In the genomic region with DNA sequence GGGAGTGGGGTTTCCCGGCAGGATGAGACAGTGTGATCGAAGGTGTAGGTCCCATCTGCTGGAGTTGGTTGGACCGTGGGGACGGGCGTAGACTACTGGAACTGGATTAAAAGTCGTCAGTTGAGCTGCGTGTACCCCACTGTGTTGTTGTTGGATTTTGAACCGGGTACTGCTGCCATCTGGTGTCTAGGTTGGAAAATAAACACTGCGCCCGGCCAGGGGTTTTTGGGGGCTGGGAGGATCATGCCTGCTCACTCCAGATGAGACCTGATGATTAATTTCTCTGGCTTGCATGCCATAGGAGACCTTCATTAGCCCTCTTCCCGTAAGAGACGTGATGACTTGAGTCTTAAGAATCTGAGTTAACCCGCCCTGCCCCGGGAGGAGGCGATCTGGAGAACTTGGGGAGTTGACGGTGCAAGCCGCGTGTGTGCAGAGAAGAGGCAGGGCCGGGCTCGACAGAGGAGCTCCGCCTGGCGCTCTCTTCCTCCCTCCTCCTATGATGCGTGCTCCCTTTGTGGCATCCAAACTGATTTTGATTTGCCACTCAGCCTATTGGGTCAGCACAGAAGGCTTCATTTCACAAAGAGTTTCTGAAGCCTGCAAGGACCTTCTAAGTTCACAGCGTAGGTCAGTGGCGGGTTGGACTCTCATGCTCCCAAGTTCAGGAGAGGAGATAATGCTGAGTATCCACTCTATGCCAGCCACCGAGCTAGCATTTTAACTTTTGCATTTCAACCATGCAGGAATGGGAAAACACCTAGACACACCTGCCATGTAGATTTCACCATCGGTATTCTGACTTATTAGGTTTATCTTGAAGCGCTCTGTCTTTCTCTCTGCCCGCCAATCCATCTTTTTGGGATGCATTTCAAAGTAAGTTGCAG, we compare ENCODE assay signal across 7 cellular contexts. TPM values are rescaled to one million over a fixed set of nuclear protein-coding genes. Genes with fewer than 3 reads are reported as not detected.
A peak's percentile ranks its signal among the peaks of the same experiment; 100 is the strongest.
DNase-seq lines count a peak whose midpoint lies in the region; ATAC-seq and TF ChIP-seq lines count a peak whose summit lies in the region.

No MANE protein-coding gene starts in this region.

- H3K36me3 Mint-ChIP-seq in activated CD4-positive, alpha-beta T cell treated with anti-CD3 and anti-CD28 coated beads for 36 hours (ENCODE audit: low read depth): peaks cover 61% of the 10 kb centered on the region

- peak; percentile 28 for DNase-seq in NCI-H1694 treated with DMSO at 0.1 percent for 48 hours (lab: John Stamatoyannopoulos, UW)
- peak; percentile 88 for DNase-seq in activated CD4-positive, alpha-beta T cell treated with anti-CD3 and anti-CD28 coated beads for 36 hours
- peak; percentile 53 for DNase-seq in left lobe of liver (ENCODE audit: low spot score)
- DNase-seq in stimulated activated CD4-positive, alpha-beta T cell treated with anti-CD3 and anti-CD28 coated beads, Interleukin-1b, Interleukin-23, amount 100 ng/mL, for 48 hours: peak; percentile 87

- H3K27ac Mint-ChIP-seq in activated CD4-positive, alpha-beta T cell treated with anti-CD3 and anti-CD28 coated beads for 36 hours: peak overlapping the region; percentile 90

- peaks cover 60% of the 10 kb centered on the region for H3K4me1 Mint-ChIP-seq in activated CD4-positive, alpha-beta T cell treated with anti-CD3 and anti-CD28 coated beads for 36 hours

- peak; percentile 61 for TF ChIP-seq CTCF in GM12872 (IDR thresholded peaks at IDR 0.05; ENCODE audit: insufficient read depth, low read depth, low read length)

- intact Hi-C loops in activated CD4-positive, alpha-beta T cell treated with anti-CD3 and anti-CD28 coated beads for 36 hours (cut with DNase I, micrococcal nuclease): loop anchor here (1.0 to 10.0 kb wide), 7 partner anchors 40 to 507 kb away; a partner anchor contains a TSS

- no peaks in the 10 kb centered on the region for H3K9me3 Mint-ChIP-seq in activated CD4-positive, alpha-beta T cell treated with anti-CD3 and anti-CD28 coated beads for 36 hours (ENCODE audit: low read depth)

- ATAC-seq in activated CD4-positive, alpha-beta T cell treated with anti-CD3 and anti-CD28 coated beads for 36 hours: peak; percentile 52
- ATAC-seq in left lobe of liver (peak; percentile 43), HG02571 (IDR thresholded peaks at IDR 0.05; ENCODE audit: unreplicated experiment) (no peak)

- peak overlapping the region; percentile 72 for H3K27ac ChIP-seq in cingulate gyrus (ENCODE audit: low read depth, low read length)

- CTCF ChIA-PET in activated CD4-positive, alpha-beta T cell treated with anti-CD3 and anti-CD28 coated beads for 36 hours (lab: Charles Lee): interaction anchor here (0.7 to 4.9 kb wide), 13 partner anchors 9 to 121 kb away, joined by 3 to 52 read pairs (median 5); a partner anchor contains a TSS

- H3K4me3 Mint-ChIP-seq in activated CD4-positive, alpha-beta T cell treated with anti-CD3 and anti-CD28 coated beads for 36 hours: peak overlapping the region; percentile 83

- POLR2A ChIA-PET in activated CD4-positive, alpha-beta T cell treated with anti-CD3 and anti-CD28 coated beads for 36 hours (lab: Charles Lee): interaction anchor here (0.6 to 1.3 kb wide), 7 partner anchors 15 to 102 kb away, joined by 3 to 6 read pairs (median 3); a partner anchor contains a TSS

- H3K27me3 Mint-ChIP-seq in activated CD4-positive, alpha-beta T cell treated with anti-CD3 and anti-CD28 coated beads for 36 hours: no peaks in the 10 kb centered on the region

RNA-seq across cellular contexts. Expression of a gene that starts 2.7 kb away (rescaled TPM):
- 100 to 1,000 TPM; 126 to 151 TPM for total RNA-seq in activated CD4-positive, alpha-beta T cell treated with anti-CD3 and anti-CD28 coated beads for 36 hours
- 0.45 TPM for total RNA-seq in left lobe of liver

RNA-seq across cellular contexts. Expression of a gene that starts 9.3 kb away (rescaled TPM):
- not detected for total RNA-seq in activated CD4-positive, alpha-beta T cell treated with anti-CD3 and anti-CD28 coated beads for 36 hours
- not detected for total RNA-seq in left lobe of liver

RNA-seq across cellular contexts. Expression of a gene that starts 44.6 kb away (rescaled TPM):
- 10 to 100 TPM; 26.9 to 27.5 TPM for total RNA-seq in activated CD4-positive, alpha-beta T cell treated with anti-CD3 and anti-CD28 coated beads for 36 hours
- 12.0 TPM for total RNA-seq in left lobe of liver

RNA-seq across cellular contexts. Expression of a gene that starts 56.9 kb away (rescaled TPM):
- total RNA-seq in activated CD4-positive, alpha-beta T cell treated with anti-CD3 and anti-CD28 coated beads for 36 hours: 10 to 100 TPM; 33.9 to 35.8 TPM
- 38.1 TPM for total RNA-seq in left lobe of liver

Comparison
In these comparisons a context has a peak if more than half of its experiments do, and no peak if none do; other contexts are left out.
1. DNase-seq: peak in every context shown above with its lines; median percentile 88 in activated CD4-positive, alpha-beta T cell treated with anti-CD3 and anti-CD28 coated beads for 36 hours; 87 in stimulated activated CD4-positive, alpha-beta T cell treated with anti-CD3 and anti-CD28 coated beads, Interleukin-1b, Interleukin-23, amount 100 ng/mL, for 48 hours; 53 in left lobe of liver; 28 in NCI-H1694 treated with DMSO at 0.1 percent for 48 hours.
2. RNA of a gene that starts 2.7 kb away (total RNA-seq): 126 to 151 TPM in activated CD4-positive, alpha-beta T cell treated with anti-CD3 and anti-CD28 coated beads for 36 hours; 0.45 TPM in left lobe of liver (single experiment); every median in the first group is over 10 times any median in the second.